ENCODE assay signal across 19 cellular contexts in the genomic region with DNA sequence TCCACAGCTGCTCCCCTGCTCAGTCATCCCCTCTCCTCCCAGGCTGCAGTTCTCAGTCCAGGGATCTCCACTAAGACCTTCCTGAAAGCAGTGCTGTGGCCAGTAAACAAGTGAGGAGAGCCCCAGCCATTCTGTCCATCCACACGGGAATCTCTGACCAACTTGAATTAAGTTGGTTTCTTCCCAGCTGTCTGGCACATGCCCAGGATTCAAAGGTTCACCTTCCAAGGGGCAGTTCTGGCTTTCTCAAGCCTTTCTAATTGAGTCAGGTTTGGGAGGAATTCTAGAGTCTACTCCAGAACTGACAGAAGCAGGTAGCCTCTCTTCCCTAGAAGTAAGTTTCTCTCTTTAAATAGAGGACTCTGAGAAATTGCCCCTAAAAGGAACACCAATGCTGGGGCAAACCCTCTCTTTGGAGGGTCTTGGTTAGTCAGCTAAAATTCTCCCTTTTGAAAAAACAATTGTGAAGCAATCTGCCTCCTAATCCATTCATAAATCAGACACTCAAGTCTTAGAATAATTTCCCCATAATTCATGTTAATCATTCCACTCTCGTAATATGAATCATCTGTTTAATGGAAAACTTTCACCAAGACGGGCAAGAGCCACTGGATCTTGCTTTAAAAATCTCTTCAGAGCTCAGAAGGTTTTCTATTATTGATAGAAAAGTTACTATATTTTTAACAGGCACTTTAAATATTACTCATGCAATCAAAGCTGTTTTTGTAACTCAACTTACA.
"Had no signal": no experiment of that assay in that cellular context is flagged by ENCODE, and none has a peak within 500 bp of the region (broad histone marks: within the 10 kb centered on the region; RNA-seq: fewer than 3 reads in every experiment).

No MANE protein-coding gene starts in this region.

- H3K9me3 Mint-ChIP-seq: activated T-cell treated with anti-CD3 and anti-CD28 coated beads, Interleukin-2, amount 50 U/mL, for 24 hours; nephron had no signal

- H3K4me1 Mint-ChIP-seq: T-cell had no signal

- H3K4me3 ChIP-seq: adrenal gland, body of pancreas, esophagus muscularis mucosa, heart right ventricle, lower lobe of right lung had no signal

- H3K4me1 ChIP-seq: body of pancreas, heart right ventricle, lower lobe of right lung had no signal

- H3K9me3 ChIP-seq: adrenal gland, body of pancreas, esophagus muscularis mucosa, heart right ventricle, lower lobe of right lung had no signal

- H3K36me3 ChIP-seq: adrenal gland, esophagus muscularis mucosa, heart right ventricle, lower lobe of right lung had no signal

- H3K27ac ChIP-seq: adrenal gland, body of pancreas, heart right ventricle, lower lobe of right lung had no signal

- DNase-seq: activated CD4-positive, alpha-beta T cell treated with anti-CD3 and anti-CD28 coated beads, Interleukin-2, amount 50 U/mL, for 4 hours; activated CD4-positive, CD25-positive, alpha-beta regulatory T cell treated with anti-CD3 and anti-CD28 coated beads, Interleukin-2, amount 50 U/mL, for 72 hours; activated naive CD4-positive, alpha-beta T cell treated with anti-CD3 and anti-CD28 coated beads, Interleukin-2, amount 50 U/mL, for 16 hours; activated T-cell treated with anti-CD3 and anti-CD28 coated beads, Interleukin-2, amount 50 U/mL, for 24 hours; adrenal gland; body of pancreas; caudate nucleus; foreskin melanocyte; heart right ventricle; left cardiac atrium; lower lobe of right lung; nucleus accumbens; stimulated activated CD4-positive, alpha-beta T cell treated with anti-CD3 and anti-CD28 coated beads, Interleukin-1b, Interleukin-23, amount 100 ng/mL, for 48 hours; T-cell; T-helper 9 cell had no signal

- H3K36me3 Mint-ChIP-seq: T-cell had no signal

- H3K27me3 ChIP-seq: adrenal gland, body of pancreas had no signal

- H3K4me3 Mint-ChIP-seq: activated T-cell treated with anti-CD3 and anti-CD28 coated beads, Interleukin-2, amount 50 U/mL, for 24 hours; nephron; T-cell had no signal

- H3K27ac Mint-ChIP-seq: activated T-cell treated with anti-CD3 and anti-CD28 coated beads, Interleukin-2, amount 50 U/mL, for 24 hours; nephron; T-cell had no signal

- ATAC-seq: body of pancreas, heart right ventricle, left cardiac atrium, lower lobe of right lung, sciatic nerve, T-cell had no signal

- FAIRE-seq: colon had no signal
